In the genomic region with DNA sequence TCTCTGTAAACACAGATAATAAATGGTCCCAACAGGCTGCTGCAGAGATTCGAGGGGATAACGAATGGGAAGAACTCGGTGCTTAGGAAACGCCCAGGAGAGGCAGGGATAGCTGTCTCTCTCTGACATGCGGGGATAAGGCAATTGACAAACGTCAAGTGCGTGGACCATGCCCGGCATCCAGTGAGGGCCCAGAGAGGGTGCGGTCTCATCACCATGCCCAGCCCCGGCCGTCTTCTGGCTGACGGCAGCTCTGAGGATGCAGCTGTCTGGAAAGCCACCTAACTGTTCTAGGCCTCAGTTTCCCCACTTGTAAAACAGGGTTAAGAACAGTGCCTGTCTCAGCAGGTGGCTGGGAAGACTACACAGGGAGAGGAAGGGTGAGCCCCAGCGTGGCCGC, we compare ENCODE assay signal across 33 cellular contexts.
"Had no signal": no experiment of that assay in that cellular context is flagged by ENCODE, and none has a peak within 500 bp of the region (broad histone marks: within the 10 kb centered on the region; RNA-seq: fewer than 3 reads in every experiment).

No MANE protein-coding gene starts in this region.

- H3K27ac Mint-ChIP-seq: activated CD4-positive, alpha-beta T cell treated with anti-CD3 and anti-CD28 coated beads for 36 hours; activated CD8-positive, alpha-beta T cell treated with anti-CD3 and anti-CD28 coated beads for 36 hours; activated naive CD4-positive, alpha-beta T cell treated with anti-CD3 and anti-CD28 coated beads for 36 hours; activated naive CD4-positive, alpha-beta T cell treated with anti-CD3 and anti-CD28 coated beads, Interleukin-2, amount 50 U/mL, for 24 hours; activated naive CD8-positive, alpha-beta T cell treated with anti-CD3 and anti-CD28 coated beads for 36 hours; activated naive CD8-positive, alpha-beta T cell treated with anti-CD3 and anti-CD28 coated beads, Interleukin-2, amount 50 U/mL, for 24 hours; activated T-helper 1 cell treated with anti-CD3 and anti-CD28 coated beads, Interleukin-12 subunit alpha, Interleukin-12 subunit beta, Interleukin-2, Interleukin-4 antibody, amounts not matched to agents 30 ng/mL and 10 ng/mL and 1 ng/mL, durations not matched to agents 14 hours and 24 hours and 36 hours; activated T-helper 2 cell treated with anti-CD3 and anti-CD28 coated beads, Interferon-gamma antibody, Interleukin-2, Interleukin-4, amounts not matched to agents 10 μg/mL and 5 μg/mL and 100 μg/mL, durations not matched to agents 14 hours and 24 hours and 36 hours; T-helper 2 cell treated with Interferon-gamma antibody and Interleukin-4, amounts not matched to agents 5 μg/mL and 100 μg/mL, for 36 hours had no signal

- H3K9me3 Mint-ChIP-seq: activated CD8-positive, alpha-beta T cell treated with anti-CD3 and anti-CD28 coated beads for 36 hours; activated naive CD4-positive, alpha-beta T cell treated with anti-CD3 and anti-CD28 coated beads for 36 hours; activated naive CD4-positive, alpha-beta T cell treated with anti-CD3 and anti-CD28 coated beads, Interleukin-2, amount 50 U/mL, for 24 hours; activated naive CD8-positive, alpha-beta T cell treated with anti-CD3 and anti-CD28 coated beads for 36 hours; activated naive CD8-positive, alpha-beta T cell treated with anti-CD3 and anti-CD28 coated beads, Interleukin-2, amount 50 U/mL, for 24 hours; activated T-cell treated with anti-CD3 and anti-CD28 coated beads, Interleukin-2, amount 50 U/mL, for 4 hours; activated T-helper 1 cell treated with anti-CD3 and anti-CD28 coated beads, Interleukin-12 subunit alpha, Interleukin-12 subunit beta, Interleukin-2, Interleukin-4 antibody, amounts not matched to agents 30 ng/mL and 10 ng/mL and 1 ng/mL, durations not matched to agents 14 hours and 24 hours and 36 hours; activated T-helper 2 cell treated with anti-CD3 and anti-CD28 coated beads, Interferon-gamma antibody, Interleukin-2, Interleukin-4, amounts not matched to agents 10 μg/mL and 5 μg/mL and 100 μg/mL, durations not matched to agents 14 hours and 24 hours and 36 hours; T-helper 2 cell treated with Interferon-gamma antibody and Interleukin-4, amounts not matched to agents 5 μg/mL and 100 μg/mL, for 36 hours had no signal

- H3K4me1 ChIP-seq: adrenal gland, colonic mucosa had no signal

- H3K9me3 ChIP-seq: adrenal gland, body of pancreas, colonic mucosa, esophagus squamous epithelium, gastroesophageal sphincter, heart right ventricle had no signal

- H3K36me3 ChIP-seq: adrenal gland, colonic mucosa, gastroesophageal sphincter, heart right ventricle had no signal

- H3K4me3 ChIP-seq: adrenal gland, body of pancreas, colonic mucosa, esophagus squamous epithelium, gastroesophageal sphincter, heart right ventricle had no signal

- H3K4me3 Mint-ChIP-seq: activated CD4-positive, alpha-beta T cell treated with anti-CD3 and anti-CD28 coated beads for 36 hours; activated CD8-positive, alpha-beta T cell treated with anti-CD3 and anti-CD28 coated beads for 36 hours; activated naive CD4-positive, alpha-beta T cell treated with anti-CD3 and anti-CD28 coated beads for 36 hours; activated naive CD4-positive, alpha-beta T cell treated with anti-CD3 and anti-CD28 coated beads, Interleukin-2, amount 50 U/mL, for 24 hours; activated naive CD8-positive, alpha-beta T cell treated with anti-CD3 and anti-CD28 coated beads for 36 hours; activated naive CD8-positive, alpha-beta T cell treated with anti-CD3 and anti-CD28 coated beads, Interleukin-2, amount 50 U/mL, for 24 hours; activated T-cell treated with anti-CD3 and anti-CD28 coated beads, Interleukin-2, amount 50 U/mL, for 4 hours; activated T-helper 1 cell treated with anti-CD3 and anti-CD28 coated beads, Interleukin-12 subunit alpha, Interleukin-12 subunit beta, Interleukin-2, Interleukin-4 antibody, amounts not matched to agents 30 ng/mL and 10 ng/mL and 1 ng/mL, durations not matched to agents 14 hours and 24 hours and 36 hours; T-helper 17 cell; T-helper 2 cell treated with Interferon-gamma antibody and Interleukin-4, amounts not matched to agents 5 μg/mL and 100 μg/mL, for 36 hours had no signal

- H3K27me3 ChIP-seq: adrenal gland, body of pancreas, colonic mucosa, esophagus squamous epithelium, gastroesophageal sphincter, heart right ventricle had no signal

- ATAC-seq: activated CD4-positive, alpha-beta T cell treated with anti-CD3 and anti-CD28 coated beads for 36 hours; activated CD8-positive, alpha-beta T cell treated with anti-CD3 and anti-CD28 coated beads for 36 hours; activated naive CD8-positive, alpha-beta T cell treated with anti-CD3 and anti-CD28 coated beads, Interleukin-2, amount 50 U/mL, for 24 hours; activated T-cell treated with anti-CD3 and anti-CD28 coated beads, Interleukin-2, amount 50 U/mL, for 4 hours; body of pancreas; gastroesophageal sphincter; heart right ventricle; T-helper 17 cell had no signal

- H3K27ac ChIP-seq: adrenal gland, body of pancreas, colonic mucosa, epithelial cell of prostate, esophagus squamous epithelium, gastroesophageal sphincter, heart right ventricle, WERI-Rb-1 had no signal

- DNase-seq: activated CD4-positive, alpha-beta T cell treated with anti-CD3 and anti-CD28 coated beads for 36 hours; activated CD4-positive, alpha-beta T cell treated with anti-CD3 and anti-CD28 coated beads, Interleukin-2, amount 50 U/mL, for 1 hour; activated CD4-positive, alpha-beta T cell treated with anti-CD3 and anti-CD28 coated beads, Interleukin-2, amount 50 U/mL, for 48 hours; activated CD4-positive, CD25-positive, alpha-beta regulatory T cell; activated CD4-positive, CD25-positive, alpha-beta regulatory T cell treated with anti-CD3 and anti-CD28 coated beads, Interleukin-2, amount 50 U/mL, for 72 hours; activated CD8-positive, alpha-beta memory T cell treated with anti-CD3 and anti-CD28 coated beads for 24 hours; activated CD8-positive, alpha-beta T cell treated with anti-CD3 and anti-CD28 coated beads for 36 hours; activated effector memory CD4-positive, alpha-beta T cell treated with anti-CD3 and anti-CD28 coated beads, Interleukin-2, amount 50 U/mL, for 16 hours; activated naive CD4-positive, alpha-beta T cell treated with anti-CD3 and anti-CD28 coated beads for 36 hours; activated naive CD8-positive, alpha-beta T cell treated with anti-CD3 and anti-CD28 coated beads for 36 hours; activated naive CD8-positive, alpha-beta T cell treated with anti-CD3 and anti-CD28 coated beads, Interleukin-2, amount 50 U/mL, for 24 hours; activated T-cell treated with anti-CD3 and anti-CD28 coated beads, Interleukin-2, amount 50 U/mL, for 4 hours; adrenal gland; amygdala; aorta; body of pancreas; caudate nucleus; cerebellar nuclear complex; colonic mucosa; effector CD8-positive, alpha-beta T cell; esophagus squamous epithelium; foreskin melanocyte; heart right ventricle; T-helper 1 cell; T-helper 17 cell; T1000; WERI-Rb-1 had no signal
